1 cellular context compared by ENCODE assay signal in the genomic region with DNA sequence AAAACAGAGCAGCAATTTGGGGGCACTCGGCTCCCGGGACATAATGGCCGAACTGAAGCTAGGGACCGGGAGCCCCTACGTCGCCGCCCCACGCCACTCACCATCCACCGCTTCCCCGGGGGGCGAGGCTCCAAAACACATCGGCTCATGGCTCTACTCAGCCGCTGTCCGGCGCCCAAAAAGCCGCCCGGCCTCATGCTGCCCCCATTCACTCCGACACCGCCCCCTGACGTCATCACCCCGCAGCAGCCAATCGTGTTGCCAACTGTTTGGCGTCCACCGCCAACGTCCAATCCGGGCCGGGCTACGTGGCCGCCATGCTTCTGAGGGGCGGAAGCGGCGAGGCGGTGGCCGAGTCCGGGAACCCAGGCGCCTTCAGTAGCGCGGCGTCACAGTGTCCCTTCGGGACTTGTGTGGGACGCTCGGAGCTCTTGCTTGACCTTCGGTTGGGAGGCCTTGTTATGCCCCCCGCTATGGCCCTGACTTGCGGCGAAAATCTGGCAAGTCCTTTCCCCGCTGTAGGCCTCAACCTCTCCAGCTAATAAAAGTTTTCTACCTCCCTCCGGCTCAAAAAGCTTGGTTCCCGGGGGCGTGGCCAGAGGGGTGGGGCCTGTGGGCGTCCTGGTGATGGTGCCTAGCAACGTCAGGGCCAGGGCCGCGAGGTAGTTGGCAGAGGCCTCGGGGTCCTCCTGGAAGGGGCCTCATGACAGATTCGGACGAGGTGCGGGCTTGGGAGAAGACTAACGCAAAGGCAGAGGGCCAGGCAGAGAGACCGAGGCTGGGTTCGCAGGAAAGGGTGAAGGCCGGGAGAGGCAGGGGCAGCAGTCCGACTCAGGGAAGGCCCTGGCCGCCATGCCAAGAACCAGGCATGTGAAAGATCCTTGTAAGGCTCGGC.
TF ChIP-seq lines count a peak whose summit lies in the region.

A gene with protein sequence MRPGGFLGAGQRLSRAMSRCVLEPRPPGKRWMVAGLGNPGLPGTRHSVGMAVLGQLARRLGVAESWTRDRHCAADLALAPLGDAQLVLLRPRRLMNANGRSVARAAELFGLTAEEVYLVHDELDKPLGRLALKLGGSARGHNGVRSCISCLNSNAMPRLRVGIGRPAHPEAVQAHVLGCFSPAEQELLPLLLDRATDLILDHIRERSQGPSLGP (minus strand): TSS at position 221 of the 895 bp plus-strand sequence. CDS start 24 bp downstream, at position 197.
A gene with protein sequence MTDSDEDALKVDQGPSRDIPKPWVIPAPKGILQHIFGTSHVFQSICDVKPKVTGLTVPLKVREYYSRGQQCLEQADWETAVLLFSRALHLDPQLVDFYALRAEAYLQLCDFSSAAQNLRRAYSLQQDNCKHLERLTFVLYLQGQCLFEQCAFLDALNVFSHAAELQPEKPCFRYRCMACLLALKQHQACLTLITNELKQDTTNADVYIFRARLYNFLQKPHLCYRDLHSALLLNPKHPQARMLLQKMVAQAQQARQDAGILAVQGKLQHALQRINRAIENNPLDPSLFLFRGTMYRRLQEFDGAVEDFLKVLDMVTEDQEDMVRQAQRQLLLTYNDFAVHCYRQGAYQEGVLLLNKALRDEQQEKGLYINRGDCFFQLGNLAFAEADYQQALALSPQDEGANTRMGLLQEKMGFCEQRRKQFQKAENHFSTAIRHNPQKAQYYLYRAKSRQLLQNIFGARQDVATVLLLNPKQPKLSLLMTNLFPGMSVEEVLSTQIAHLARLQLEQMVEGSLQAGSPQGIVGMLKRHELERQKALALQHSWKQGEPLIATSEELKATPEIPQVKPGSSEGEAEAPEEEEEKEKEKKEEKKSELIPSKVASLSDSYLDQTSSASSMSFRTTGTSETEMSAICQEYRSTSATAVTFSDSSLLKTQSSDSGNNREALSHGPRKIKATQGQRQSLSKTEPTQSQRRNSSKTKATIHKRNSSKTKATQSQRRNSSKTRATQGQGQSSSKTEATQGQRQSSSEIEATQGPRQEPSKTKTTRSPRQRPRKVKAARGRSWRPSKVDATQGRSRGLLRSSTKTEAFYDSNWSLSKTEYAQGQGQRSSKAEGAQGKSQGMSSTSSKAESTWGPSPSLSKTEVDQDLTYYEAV (plus strand): TSS at position 637 of the 895 bp plus-strand sequence. CDS start 67 bp downstream, at position 704.

TF ChIP-seq in HepG2, 621 proteins besides CTCF, POLR2A, EP300 and RAD21 (continued from another document and continues in another):
- TF ChIP-seq ZNF546 (CRISPR knock-in tag; conservative IDR thresholded peaks at IDR 0.05) (0 out of 2 replicates have a peak, but pooled peaks have one; percentile 21), ZNF724P (CRISPR knock-in tag; IDR thresholded peaks at IDR 0.05; ENCODE audit: borderline replicate concordance) (0 out of 2 replicates have a peak, but pooled peaks have one; percentile 46), ZNF780A (CRISPR knock-in tag; IDR thresholded peaks at IDR 0.05) (no peak), ZNF138 (CRISPR knock-in tag; IDR thresholded peaks at IDR 0.05; ENCODE audit: low read depth) (no peak; the same call in 1 of the 2 replicates), ZNF354B (CRISPR knock-in tag; IDR thresholded peaks at IDR 0.05) (0 out of 2 replicates have a peak, but pooled peaks have one; percentile 55), ZNF747 (CRISPR knock-in tag; IDR thresholded peaks at IDR 0.05; ENCODE audit: borderline replicate concordance) (no peak), HOXA3 (CRISPR knock-in tag; IDR thresholded peaks at IDR 0.05) (peak; percentile 98), USF2 (IDR thresholded peaks at IDR 0.05; ENCODE audit: low read depth, low read length) (no peak), USF2 (CRISPR knock-in tag; IDR thresholded peaks at IDR 0.05; ENCODE audit: borderline replicate concordance) (no peak), HINFP (CRISPR knock-in tag; IDR thresholded peaks at IDR 0.05; ENCODE audit: low read depth) (no peak), ZNF205 (CRISPR knock-in tag; IDR thresholded peaks at IDR 0.05) (no peak), ZMYM2 (CRISPR knock-in tag; IDR thresholded peaks at IDR 0.05) (no peak), ZNF737 (CRISPR knock-in tag; IDR thresholded peaks at IDR 0.05; ENCODE audit: borderline replicate concordance) (no peak), SAFB2 (CRISPR knock-in tag; IDR thresholded peaks at IDR 0.05; ENCODE audit: borderline replicate concordance, low read depth) (peak; percentile 71; the same call in 1 of the 2 replicates), ZZZ3 (CRISPR knock-in tag; IDR thresholded peaks at IDR 0.05; ENCODE audit: borderline replicate concordance) (no peak), ZMYM4 (CRISPR knock-in tag; IDR thresholded peaks at IDR 0.05) (0 out of 2 replicates have a peak, but pooled peaks have one; percentile 20), HOXD1 (CRISPR knock-in tag; IDR thresholded peaks at IDR 0.05) (0 out of 2 replicates have a peak, but pooled peaks have one; percentile 67), ZNF430 (CRISPR knock-in tag; IDR thresholded peaks at IDR 0.05) (no peak; the same call in 1 of the 2 replicates), WIZ (CRISPR knock-in tag; IDR thresholded peaks at IDR 0.05) (no peak), ZNF20 (CRISPR knock-in tag; IDR thresholded peaks at IDR 0.05) (no peak), TP53 (CRISPR knock-in tag; conservative IDR thresholded peaks at IDR 0.05) (no peak), FOXM1 (CRISPR knock-in tag; IDR thresholded peaks at IDR 0.05) (no peak), SALL1 (CRISPR knock-in tag; IDR thresholded peaks at IDR 0.05) (peak; percentile 29; the same call in 1 of the 2 replicates), ZBTB7A (CRISPR knock-in tag; IDR thresholded peaks at IDR 0.05) (no peak), ZNF124 (CRISPR knock-in tag; IDR thresholded peaks at IDR 0.05) (0 out of 2 replicates have a peak, but pooled peaks have one; percentile 15), SNAI1 (CRISPR knock-in tag; IDR thresholded peaks at IDR 0.05; ENCODE audit: borderline replicate concordance) (no peak), TARDBP (CRISPR knock-in tag; IDR thresholded peaks at IDR 0.05) (0 out of 2 replicates have a peak, but pooled peaks have one; percentile 37), ZNF121 (CRISPR knock-in tag; IDR thresholded peaks at IDR 0.05) (no peak), ZNF562 (CRISPR knock-in tag; IDR thresholded peaks at IDR 0.05; ENCODE audit: borderline replicate concordance) (no peak), PTBP1 (IDR thresholded peaks at IDR 0.05; ENCODE audit: low read depth, low read length, poor library complexity, severe bottlenecking) (no peak), SATB2 (CRISPR knock-in tag; IDR thresholded peaks at IDR 0.05) (no peak), DRAP1 (CRISPR knock-in tag; IDR thresholded peaks at IDR 0.05) (0 out of 2 replicates have a peak, but pooled peaks have one; percentile 15), ZNF383 (CRISPR knock-in tag; IDR thresholded peaks at IDR 0.05; ENCODE audit: borderline replicate concordance) (no peak), HOXA5 (CRISPR knock-in tag; IDR thresholded peaks at IDR 0.05) (peak; percentile 62; the same call in 1 of the 2 replicates), ZFAT (CRISPR knock-in tag; conservative IDR thresholded peaks at IDR 0.05) (no peak)
- TF ChIP-seq, protein P1, sequence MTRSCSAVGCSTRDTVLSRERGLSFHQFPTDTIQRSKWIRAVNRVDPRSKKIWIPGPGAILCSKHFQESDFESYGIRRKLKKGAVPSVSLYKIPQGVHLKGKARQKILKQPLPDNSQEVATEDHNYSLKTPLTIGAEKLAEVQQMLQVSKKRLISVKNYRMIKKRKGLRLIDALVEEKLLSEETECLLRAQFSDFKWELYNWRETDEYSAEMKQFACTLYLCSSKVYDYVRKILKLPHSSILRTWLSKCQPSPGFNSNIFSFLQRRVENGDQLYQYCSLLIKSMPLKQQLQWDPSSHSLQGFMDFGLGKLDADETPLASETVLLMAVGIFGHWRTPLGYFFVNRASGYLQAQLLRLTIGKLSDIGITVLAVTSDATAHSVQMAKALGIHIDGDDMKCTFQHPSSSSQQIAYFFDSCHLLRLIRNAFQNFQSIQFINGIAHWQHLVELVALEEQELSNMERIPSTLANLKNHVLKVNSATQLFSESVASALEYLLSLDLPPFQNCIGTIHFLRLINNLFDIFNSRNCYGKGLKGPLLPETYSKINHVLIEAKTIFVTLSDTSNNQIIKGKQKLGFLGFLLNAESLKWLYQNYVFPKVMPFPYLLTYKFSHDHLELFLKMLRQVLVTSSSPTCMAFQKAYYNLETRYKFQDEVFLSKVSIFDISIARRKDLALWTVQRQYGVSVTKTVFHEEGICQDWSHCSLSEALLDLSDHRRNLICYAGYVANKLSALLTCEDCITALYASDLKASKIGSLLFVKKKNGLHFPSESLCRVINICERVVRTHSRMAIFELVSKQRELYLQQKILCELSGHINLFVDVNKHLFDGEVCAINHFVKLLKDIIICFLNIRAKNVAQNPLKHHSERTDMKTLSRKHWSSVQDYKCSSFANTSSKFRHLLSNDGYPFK (CRISPR knock-in tag; IDR thresholded peaks at IDR 0.05; ENCODE audit: borderline replicate concordance) = peak; percentile 95
- TF ChIP-seq, protein P2, sequence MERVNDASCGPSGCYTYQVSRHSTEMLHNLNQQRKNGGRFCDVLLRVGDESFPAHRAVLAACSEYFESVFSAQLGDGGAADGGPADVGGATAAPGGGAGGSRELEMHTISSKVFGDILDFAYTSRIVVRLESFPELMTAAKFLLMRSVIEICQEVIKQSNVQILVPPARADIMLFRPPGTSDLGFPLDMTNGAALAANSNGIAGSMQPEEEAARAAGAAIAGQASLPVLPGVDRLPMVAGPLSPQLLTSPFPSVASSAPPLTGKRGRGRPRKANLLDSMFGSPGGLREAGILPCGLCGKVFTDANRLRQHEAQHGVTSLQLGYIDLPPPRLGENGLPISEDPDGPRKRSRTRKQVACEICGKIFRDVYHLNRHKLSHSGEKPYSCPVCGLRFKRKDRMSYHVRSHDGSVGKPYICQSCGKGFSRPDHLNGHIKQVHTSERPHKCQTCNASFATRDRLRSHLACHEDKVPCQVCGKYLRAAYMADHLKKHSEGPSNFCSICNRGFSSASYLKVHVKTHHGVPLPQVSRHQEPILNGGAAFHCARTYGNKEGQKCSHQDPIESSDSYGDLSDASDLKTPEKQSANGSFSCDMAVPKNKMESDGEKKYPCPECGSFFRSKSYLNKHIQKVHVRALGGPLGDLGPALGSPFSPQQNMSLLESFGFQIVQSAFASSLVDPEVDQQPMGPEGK (CRISPR knock-in tag; IDR thresholded peaks at IDR 0.05) = peak; percentile 43
- TF ChIP-seq, protein P3, sequence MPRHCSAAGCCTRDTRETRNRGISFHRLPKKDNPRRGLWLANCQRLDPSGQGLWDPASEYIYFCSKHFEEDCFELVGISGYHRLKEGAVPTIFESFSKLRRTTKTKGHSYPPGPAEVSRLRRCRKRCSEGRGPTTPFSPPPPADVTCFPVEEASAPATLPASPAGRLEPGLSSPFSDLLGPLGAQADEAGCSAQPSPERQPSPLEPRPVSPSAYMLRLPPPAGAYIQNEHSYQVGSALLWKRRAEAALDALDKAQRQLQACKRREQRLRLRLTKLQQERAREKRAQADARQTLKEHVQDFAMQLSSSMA (CRISPR knock-in tag; IDR thresholded peaks at IDR 0.05) = peak; percentile 33; the same call in 1 of the 2 replicates
- TF ChIP-seq, protein P4, sequence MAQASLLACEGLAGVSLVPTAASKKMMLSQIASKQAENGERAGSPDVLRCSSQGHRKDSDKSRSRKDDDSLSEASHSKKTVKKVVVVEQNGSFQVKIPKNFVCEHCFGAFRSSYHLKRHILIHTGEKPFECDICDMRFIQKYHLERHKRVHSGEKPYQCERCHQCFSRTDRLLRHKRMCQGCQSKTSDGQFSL (CRISPR knock-in tag; IDR thresholded peaks at IDR 0.05) = no peak
- TF ChIP-seq, protein P5, sequence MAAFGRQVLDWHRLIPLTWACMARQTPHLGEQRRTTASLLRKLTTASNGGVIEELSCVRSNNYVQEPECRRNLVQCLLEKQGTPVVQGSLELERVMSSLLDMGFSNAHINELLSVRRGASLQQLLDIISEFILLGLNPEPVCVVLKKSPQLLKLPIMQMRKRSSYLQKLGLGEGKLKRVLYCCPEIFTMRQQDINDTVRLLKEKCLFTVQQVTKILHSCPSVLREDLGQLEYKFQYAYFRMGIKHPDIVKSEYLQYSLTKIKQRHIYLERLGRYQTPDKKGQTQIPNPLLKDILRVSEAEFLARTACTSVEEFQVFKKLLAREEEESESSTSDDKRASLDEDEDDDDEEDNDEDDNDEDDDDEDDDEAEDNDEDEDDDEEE (CRISPR knock-in tag; IDR thresholded peaks at IDR 0.05) = 0 out of 2 replicates have a peak, but pooled peaks have one; percentile 36
- TF ChIP-seq, protein P6, sequence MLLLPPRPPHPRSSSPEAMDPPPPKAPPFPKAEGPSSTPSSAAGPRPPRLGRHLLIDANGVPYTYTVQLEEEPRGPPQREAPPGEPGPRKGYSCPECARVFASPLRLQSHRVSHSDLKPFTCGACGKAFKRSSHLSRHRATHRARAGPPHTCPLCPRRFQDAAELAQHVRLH (CRISPR knock-in tag; IDR thresholded peaks at IDR 0.05; ENCODE audit: borderline replicate concordance, low read depth) = no peak; the same call in 1 of the 2 replicates
